In genomic region chr15:54820811-54821210, GRCh38 we compare ENCODE assay signal across 20 cellular contexts.
"Had no signal": no experiment of that assay in that cellular context is flagged by ENCODE, and none has a peak within 500 bp of the region (broad histone marks: within the 10 kb centered on the region; RNA-seq: fewer than 3 reads in every experiment).

No MANE protein-coding gene starts in this region.

- H3K4me1 Mint-ChIP-seq: activated CD4-positive, alpha-beta memory T cell treated with anti-CD3 and anti-CD28 coated beads, Interleukin-2, amount 10 ng/mL, durations not matched to agents 7 days and 5 days; activated CD8-positive, alpha-beta memory T cell treated with anti-CD3 and anti-CD28 coated beads, Interleukin-2, amount 10 ng/mL, durations not matched to agents 7 days and 5 days; activated naive CD8-positive, alpha-beta T cell treated with anti-CD3 and anti-CD28 coated beads for 36 hours; mesothelial cell of epicardium; naive B cell; neural crest cell; stimulated activated memory B cell treated with anti-CD40 and anti-IgM and Interleukin-4, amounts not matched to agents 10 μg/mL and 1 μg/mL and 100 μg/mL, for 72 hours had no signal

- H3K4me1 ChIP-seq: body of pancreas, psoas muscle, right lobe of liver had no signal

- H3K9me3 ChIP-seq: psoas muscle, right lobe of liver had no signal

- H3K36me3 ChIP-seq: right lobe of liver had no signal

- H3K27me3 Mint-ChIP-seq: activated CD4-positive, alpha-beta memory T cell treated with anti-CD3 and anti-CD28 coated beads, Interleukin-2, amount 10 ng/mL, durations not matched to agents 7 days and 5 days; activated CD8-positive, alpha-beta memory T cell treated with anti-CD3 and anti-CD28 coated beads, Interleukin-2, amount 10 ng/mL, durations not matched to agents 7 days and 5 days; naive B cell; stimulated activated memory B cell treated with anti-CD40 and anti-IgM and Interleukin-4, amounts not matched to agents 10 μg/mL and 1 μg/mL and 100 μg/mL, for 72 hours had no signal

- H3K4me3 ChIP-seq: body of pancreas, lung, psoas muscle, right lobe of liver, smooth muscle cell had no signal

- H3K36me3 Mint-ChIP-seq: activated CD8-positive, alpha-beta memory T cell treated with anti-CD3 and anti-CD28 coated beads, Interleukin-2, amount 10 ng/mL, durations not matched to agents 7 days and 5 days; activated naive CD8-positive, alpha-beta T cell treated with anti-CD3 and anti-CD28 coated beads for 36 hours; mesothelial cell of epicardium; naive B cell; stimulated activated memory B cell treated with anti-CD40 and anti-IgM and Interleukin-4, amounts not matched to agents 10 μg/mL and 1 μg/mL and 100 μg/mL, for 72 hours had no signal

- H3K27ac Mint-ChIP-seq: activated CD4-positive, alpha-beta memory T cell treated with anti-CD3 and anti-CD28 coated beads, Interleukin-2, amount 10 ng/mL, durations not matched to agents 7 days and 5 days; activated CD8-positive, alpha-beta memory T cell treated with anti-CD3 and anti-CD28 coated beads, Interleukin-2, amount 10 ng/mL, durations not matched to agents 7 days and 5 days; activated naive CD8-positive, alpha-beta T cell treated with anti-CD3 and anti-CD28 coated beads for 36 hours; mesothelial cell of epicardium; stimulated activated memory B cell treated with anti-CD40 and anti-IgM and Interleukin-4, amounts not matched to agents 10 μg/mL and 1 μg/mL and 100 μg/mL, for 72 hours had no signal

- H3K27me3 ChIP-seq: body of pancreas, right lobe of liver had no signal

- H3K4me3 Mint-ChIP-seq: activated CD4-positive, alpha-beta memory T cell treated with anti-CD3 and anti-CD28 coated beads, Interleukin-2, amount 10 ng/mL, durations not matched to agents 7 days and 5 days; activated CD8-positive, alpha-beta memory T cell treated with anti-CD3 and anti-CD28 coated beads, Interleukin-2, amount 10 ng/mL, durations not matched to agents 7 days and 5 days; activated naive CD8-positive, alpha-beta T cell treated with anti-CD3 and anti-CD28 coated beads for 36 hours; mesothelial cell of epicardium; naive B cell; neural crest cell; stimulated activated memory B cell treated with anti-CD40 and anti-IgM and Interleukin-4, amounts not matched to agents 10 μg/mL and 1 μg/mL and 100 μg/mL, for 72 hours had no signal

- DNase-seq: activated CD4-positive, alpha-beta memory T cell treated with anti-CD3 and anti-CD28 coated beads, Interleukin-2, amount 10 ng/mL, durations not matched to agents 7 days and 5 days; activated CD4-positive, alpha-beta T cell treated with anti-CD3 and anti-CD28 coated beads for 48 hours; activated CD4-positive, CD25-positive, alpha-beta regulatory T cell; activated CD8-positive, alpha-beta memory T cell treated with anti-CD3 and anti-CD28 coated beads, Interleukin-2, amount 10 ng/mL, durations not matched to agents 7 days and 5 days; activated naive CD4-positive, alpha-beta T cell; activated naive CD8-positive, alpha-beta T cell treated with anti-CD3 and anti-CD28 coated beads for 36 hours; foreskin melanocyte; left colon; naive B cell; psoas muscle; right lobe of liver; stimulated activated CD4-positive, alpha-beta T cell treated with anti-CD3 and anti-CD28 coated beads, Interleukin-4, amount 100 ng/mL, for 4 hours; T-helper 1 cell; T-helper 9 cell had no signal

- ATAC-seq: activated CD8-positive, alpha-beta memory T cell treated with anti-CD3 and anti-CD28 coated beads, Interleukin-2, amount 10 ng/mL, durations not matched to agents 7 days and 5 days; body of pancreas; left colon; psoas muscle; stimulated activated memory B cell treated with anti-CD40 and anti-IgM and Interleukin-4, amounts not matched to agents 10 μg/mL and 1 μg/mL and 100 μg/mL, for 72 hours had no signal

- H3K27ac ChIP-seq: body of pancreas, psoas muscle, right lobe of liver had no signal
